Comparison of ENCODE assay signal across 8 cellular contexts in genomic region chr21:45405819-45406762, GRCh38. TPM values are rescaled to one million over a fixed set of nuclear protein-coding genes. Genes with fewer than 3 reads are reported as not detected.
DNase-seq lines count a peak whose midpoint lies in the region; ATAC-seq and TF ChIP-seq lines count a peak whose summit lies in the region.

No MANE protein-coding gene starts in this region.

- H3K9me3 Mint-ChIP-seq in activated T-helper 1 cell treated with anti-CD3 and anti-CD28 coated beads, Interleukin-12 subunit alpha, Interleukin-12 subunit beta, Interleukin-2, Interleukin-4 antibody, amounts not matched to agents 30 ng/mL and 10 ng/mL and 1 ng/mL, durations not matched to agents 14 hours and 24 hours and 36 hours = peaks cover 5% of the 10 kb centered on the region

- H3K4me3 ChIP-seq in ascending aorta (peak overlapping the region; percentile 85 to 91), kidney epithelial cell (ENCODE audit: low read depth, low read length) (peak overlapping the region; percentile 72)

- peaks cover 15 to 39% of the 10 kb centered on the region in 2 donors for H3K4me1 ChIP-seq in ascending aorta

- no peaks in the 10 kb centered on the region for H3K36me3 Mint-ChIP-seq in activated T-helper 1 cell treated with anti-CD3 and anti-CD28 coated beads, Interleukin-12 subunit alpha, Interleukin-12 subunit beta, Interleukin-2, Interleukin-4 antibody, amounts not matched to agents 30 ng/mL and 10 ng/mL and 1 ng/mL, durations not matched to agents 14 hours and 24 hours and 36 hours (ENCODE audit: low read depth)

- peaks cover 4% of the 10 kb centered on the region for H3K4me1 Mint-ChIP-seq in activated T-helper 1 cell treated with anti-CD3 and anti-CD28 coated beads, Interleukin-12 subunit alpha, Interleukin-12 subunit beta, Interleukin-2, Interleukin-4 antibody, amounts not matched to agents 30 ng/mL and 10 ng/mL and 1 ng/mL, durations not matched to agents 14 hours and 24 hours and 36 hours (ENCODE audit: low read depth)

- intact Hi-C loops in ascending aorta (cut with DNase I) = loop anchor here (1.0 to 2.0 kb wide), 2 partner anchors 33 to 86 kb away; no protein-coding TSS in a partner anchor
- intact Hi-C loops in activated T-helper 1 cell treated with anti-CD3 and anti-CD28 coated beads, Interleukin-12 subunit alpha, Interleukin-12 subunit beta, Interleukin-2, Interleukin-4 antibody, amounts not matched to agents 30 ng/mL and 10 ng/mL and 1 ng/mL, durations not matched to agents 14 hours and 24 hours and 36 hours (cut with micrococcal nuclease) = loop anchor here (2.0 kb wide), 1 partner anchor 41 kb away; no protein-coding TSS in a partner anchor

- H3K27me3 ChIP-seq in ascending aorta = no peaks in the 10 kb centered on the region
- no peaks in the 10 kb centered on the region for H3K27me3 ChIP-seq in kidney epithelial cell (ENCODE audit: control insufficient read depth, insufficient read depth, low read length)

- peak overlapping the region; percentile 92 to 93 for H3K27ac ChIP-seq in ascending aorta

- H3K27me3 Mint-ChIP-seq in activated T-helper 1 cell treated with anti-CD3 and anti-CD28 coated beads, Interleukin-12 subunit alpha, Interleukin-12 subunit beta, Interleukin-2, Interleukin-4 antibody, amounts not matched to agents 30 ng/mL and 10 ng/mL and 1 ng/mL, durations not matched to agents 14 hours and 24 hours and 36 hours (ENCODE audit: insufficient read depth) = peaks cover 45% of the 10 kb centered on the region

- no peak overlapping the region for H3K27ac Mint-ChIP-seq in activated T-helper 1 cell treated with anti-CD3 and anti-CD28 coated beads, Interleukin-12 subunit alpha, Interleukin-12 subunit beta, Interleukin-2, Interleukin-4 antibody, amounts not matched to agents 30 ng/mL and 10 ng/mL and 1 ng/mL, durations not matched to agents 14 hours and 24 hours and 36 hours

- H3K36me3 ChIP-seq in ascending aorta (no peaks in the 10 kb centered on the region), kidney epithelial cell (ENCODE audit: control insufficient read depth, insufficient read depth, low read length) (peaks cover 3% of the 10 kb centered on the region)

- ATAC-seq in GM19455 (IDR thresholded peaks at IDR 0.05; ENCODE audit: unreplicated experiment) (no peak), GM21515 (IDR thresholded peaks at IDR 0.05; ENCODE audit: unreplicated experiment) (no peak)

- H3K9me3 ChIP-seq in ascending aorta = peaks cover 4 to 7% of the 10 kb centered on the region in 2 donors

- H3K4me3 Mint-ChIP-seq in activated T-helper 1 cell treated with anti-CD3 and anti-CD28 coated beads, Interleukin-12 subunit alpha, Interleukin-12 subunit beta, Interleukin-2, Interleukin-4 antibody, amounts not matched to agents 30 ng/mL and 10 ng/mL and 1 ng/mL, durations not matched to agents 14 hours and 24 hours and 36 hours = no peak overlapping the region

- peak; percentile 58 for DNase-seq in NCI-H2227 (lab: John Stamatoyannopoulos, UW; ENCODE audit: unreplicated experiment)
- DNase-seq in NCI-H2227 treated with DMSO at 0.1 percent for 48 hours (lab: John Stamatoyannopoulos, UW) = no peak
- no peak for DNase-seq in ascending aorta (ENCODE audit: low spot score in 2 of 2)
- peak; percentile 70 for DNase-seq in kidney epithelial cell (ENCODE audit: low read depth)
- peak in 2 of 3 experiments; percentile 10 to 18 for DNase-seq in stimulated activated CD4-positive, alpha-beta T cell treated with anti-CD3 and anti-CD28 coated beads, TNF-alpha, amount 100 ng/mL, for 4 hours (ENCODE audit: low read depth in 3 of 3)
- no peak for DNase-seq in activated T-helper 1 cell treated with anti-CD3 and anti-CD28 coated beads, Interleukin-12 subunit alpha, Interleukin-12 subunit beta, Interleukin-2, Interleukin-4 antibody, amounts not matched to agents 30 ng/mL and 10 ng/mL and 1 ng/mL, durations not matched to agents 14 hours and 24 hours and 36 hours (ENCODE audit: low spot score)

- no peak for TF ChIP-seq CTCF in ascending aorta (IDR thresholded peaks at IDR 0.05)
- TF ChIP-seq CTCF in kidney epithelial cell (IDR thresholded peaks at IDR 0.05; ENCODE audit: insufficient read depth, low read length, poor library complexity, severe bottlenecking) = no peak

RNA-seq across cellular contexts. Expression of gene COL18A1, which starts 1.1 kb away (rescaled TPM):
- total RNA-seq in ascending aorta = 699 TPM
- 808 and 952 TPM in 2 replicates for total RNA-seq in kidney epithelial cell
- total RNA-seq in activated T-helper 1 cell treated with anti-CD3 and anti-CD28 coated beads, Interleukin-12 subunit alpha, Interleukin-12 subunit beta, Interleukin-2, Interleukin-4 antibody, amounts not matched to agents 30 ng/mL and 10 ng/mL and 1 ng/mL, durations not matched to agents 14 hours and 24 hours and 36 hours = 2.1 and 3.4 TPM in 2 replicates

Comparison
In these comparisons a context has a peak if more than half of its experiments do, and no peak if none do; other contexts are left out.
1. DNase-seq: peak in NCI-H2227 (single experiment), kidney epithelial cell (single experiment) and stimulated activated CD4-positive, alpha-beta T cell treated with anti-CD3 and anti-CD28 coated beads, TNF-alpha, amount 100 ng/mL, for 4 hours (2 of 3); none in NCI-H2227 treated with DMSO at 0.1 percent for 48 hours (single experiment), ascending aorta (0 of 2) and activated T-helper 1 cell treated with anti-CD3 and anti-CD28 coated beads, Interleukin-12 subunit alpha, Interleukin-12 subunit beta, Interleukin-2, Interleukin-4 antibody, amounts not matched to agents 30 ng/mL and 10 ng/mL and 1 ng/mL, durations not matched to agents 14 hours and 24 hours and 36 hours (single experiment).
2. RNA of gene COL18A1, which starts 1.1 kb away (total RNA-seq): 808 to 952 TPM in kidney epithelial cell and 699 TPM in ascending aorta (single experiment); 2.1 to 3.4 TPM in activated T-helper 1 cell treated with anti-CD3 and anti-CD28 coated beads, Interleukin-12 subunit alpha, Interleukin-12 subunit beta, Interleukin-2, Interleukin-4 antibody, amounts not matched to agents 30 ng/mL and 10 ng/mL and 1 ng/mL, durations not matched to agents 14 hours and 24 hours and 36 hours; every median in the first group is over 100 times any median in the second.